18 cellular contexts compared by ENCODE assay signal in the genomic region with DNA sequence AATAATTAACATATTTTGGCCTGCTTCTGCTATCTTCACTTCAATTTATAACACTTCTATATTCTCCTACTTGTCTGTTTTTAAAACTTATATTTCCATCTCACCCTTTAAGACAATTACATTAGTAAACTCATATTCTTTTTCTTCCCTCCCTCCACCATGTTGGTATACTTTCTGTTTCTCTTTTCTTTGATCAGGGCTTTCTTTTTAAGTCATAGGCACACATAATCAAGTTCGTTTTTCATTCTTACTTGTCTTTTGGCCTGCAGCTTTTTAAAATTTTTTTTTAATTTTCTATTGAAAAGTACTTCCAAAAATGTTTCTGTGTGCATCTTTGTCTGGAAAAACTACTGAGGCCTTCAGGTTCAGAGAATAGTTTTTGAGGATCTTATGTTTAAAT. TPM values are rescaled to one million over a fixed set of nuclear protein-coding genes. Genes with fewer than 3 reads are reported as not detected.
DNase-seq lines count a peak whose midpoint lies in the region; ATAC-seq and TF ChIP-seq lines count a peak whose summit lies in the region.
"Had no signal": no experiment of that assay in that cellular context is flagged by ENCODE, and none has a peak within 500 bp of the region (broad histone marks: within the 10 kb centered on the region; RNA-seq: fewer than 3 reads in every experiment).

No MANE protein-coding gene starts in this region.

- peak overlapping the region; percentile 1 to 92 (median 72) for H3K27ac Mint-ChIP-seq in CD4-positive, CD25-positive, alpha-beta regulatory T cell
- H3K27ac Mint-ChIP-seq: nephron progenitor cell had no signal

- H3K27ac ChIP-seq in CD4-positive, CD25-positive, alpha-beta regulatory T cell (ENCODE audit: insufficient read depth, low read length, poor library complexity, severe bottlenecking) = peak overlapping the region; percentile 77
- H3K27ac ChIP-seq in MM.1S (ENCODE audit: low read length) = no peak overlapping the region
- H3K27ac ChIP-seq: stomach had no signal

- peaks cover 25% of the 10 kb centered on the region for H3K36me3 ChIP-seq in CD4-positive, CD25-positive, alpha-beta regulatory T cell (ENCODE audit: control insufficient read depth, insufficient read depth, low read length)
- H3K36me3 ChIP-seq in MM.1S (replicated peaks; ENCODE audit: insufficient read depth, low read length) (no peaks in the 10 kb centered on the region), adipocyte (ENCODE audit: control insufficient read depth, insufficient read depth, low read length, severe bottlenecking) (no peaks in the 10 kb centered on the region)
- H3K36me3 ChIP-seq: stomach had no signal

- H2AFZ ChIP-seq in MM.1S (ENCODE audit: low read length) = peak overlapping the region; percentile 68

- peak overlapping the region; percentile 63 for H3K4me2 ChIP-seq in MM.1S (ENCODE audit: low read depth, low read length)

- H3K9me3 ChIP-seq in CD4-positive, CD25-positive, alpha-beta regulatory T cell (ENCODE audit: control insufficient read depth in 2 of 2, low read length in 2 of 2) = no peaks in the 10 kb centered on the region
- H3K9me3 ChIP-seq in MM.1S (replicated peaks; ENCODE audit: insufficient read depth, low read length) (no peaks in the 10 kb centered on the region), adipocyte (ENCODE audit: control insufficient read depth, low read length) (no peaks in the 10 kb centered on the region)

- H3K4me1 Mint-ChIP-seq in CD4-positive, CD25-positive, alpha-beta regulatory T cell = peaks cover 26 to 47% (median 36%) of the 10 kb centered on the region in 4 donors
- H3K4me1 Mint-ChIP-seq: nephron progenitor cell had no signal

- H4K20me1 ChIP-seq in MM.1S (ENCODE audit: insufficient read depth, low read length) = no peaks in the 10 kb centered on the region

- H3K9me3 Mint-ChIP-seq in CD4-positive, CD25-positive, alpha-beta regulatory T cell = peaks cover 0 to 7% (median under 1%) of the 10 kb centered on the region in 7 donors

- H3K4me1 ChIP-seq in CD4-positive, CD25-positive, alpha-beta regulatory T cell (ENCODE audit: control insufficient read depth, insufficient read depth, low read length, poor library complexity, severe bottlenecking) = peaks cover 34% of the 10 kb centered on the region
- H3K4me1 ChIP-seq in MM.1S (ENCODE audit: low read length) (peaks cover 3% of the 10 kb centered on the region; the same call in 1 of the 2 replicates), adipocyte (ENCODE audit: control insufficient read depth, insufficient read depth, low read length) (no peaks in the 10 kb centered on the region)
- H3K4me1 ChIP-seq: stomach had no signal

- no peaks in the 10 kb centered on the region for H3F3A ChIP-seq in MM.1S (ENCODE audit: insufficient read depth, low read length)

- peak overlapping the region; percentile 9; the same call in 1 of the 2 replicates for H3K9ac ChIP-seq in MM.1S (ENCODE audit: low read length)
- no peak overlapping the region for H3K9ac ChIP-seq in adipocyte (ENCODE audit: low read length)

- no peaks in the 10 kb centered on the region for H3K27me3 ChIP-seq in CD4-positive, CD25-positive, alpha-beta regulatory T cell (ENCODE audit: control insufficient read depth, insufficient read depth, low read length)
- H3K27me3 ChIP-seq in MM.1S (replicated peaks; ENCODE audit: insufficient read depth, low read length) (no peaks in the 10 kb centered on the region), adipocyte (replicated peaks; ENCODE audit: control insufficient read depth, insufficient read depth, low read length) (no peaks in the 10 kb centered on the region)
- H3K27me3 ChIP-seq: stomach had no signal

- ATAC-seq in CD4-positive, CD25-positive, alpha-beta regulatory T cell (ENCODE audit: low read depth in 2 of 2) = no peak
- ATAC-seq in GM18517 (IDR thresholded peaks at IDR 0.05; ENCODE audit: unreplicated experiment) (peak; percentile 53), GM18498 (IDR thresholded peaks at IDR 0.05; ENCODE audit: unreplicated experiment) (no peak)
- ATAC-seq: left colon, right cardiac atrium had no signal

- TF ChIP-seq CTCF in MM.1S (IDR thresholded peaks at IDR 0.05; ENCODE audit: low read length) = no peak

- peaks cover 36% of the 10 kb centered on the region for H3K36me3 Mint-ChIP-seq in CD4-positive, CD25-positive, alpha-beta regulatory T cell

- H3K27me3 Mint-ChIP-seq in CD4-positive, CD25-positive, alpha-beta regulatory T cell = no peaks in the 10 kb centered on the region

- peak overlapping the region; percentile 98 for H3K4me3 ChIP-seq in CD4-positive, CD25-positive, alpha-beta regulatory T cell (ENCODE audit: low read depth, low read length)
- H3K4me3 ChIP-seq in MM.1S (ENCODE audit: low read length) = peak overlapping the region; percentile 28
- H3K4me3 ChIP-seq in adipocyte (ENCODE audit: low read length) = peak overlapping the region; percentile 58
- H3K4me3 ChIP-seq: stomach had no signal

- peak overlapping the region; percentile 88 to 99 (median 92) for H3K4me3 Mint-ChIP-seq in CD4-positive, CD25-positive, alpha-beta regulatory T cell
- H3K4me3 Mint-ChIP-seq: nephron progenitor cell had no signal

- DNase-seq in CD4-positive, CD25-positive, alpha-beta regulatory T cell = peak in 2 of 3 donors; percentile 38 to 71
- DNase-seq in MM.1S = peak; percentile 60
- DNase-seq in adipocyte (ENCODE audit: low read depth) = no peak
- DNase-seq in NCI-H1694 (lab: John Stamatoyannopoulos, UW) = no peak
- DNase-seq in stimulated activated CD8-positive, alpha-beta memory T cell treated with anti-CD3 and anti-CD28 coated beads, Interleukin-4, amount 100 ng/mL, for 48 hours = no peak
- no peak for DNase-seq in NCI-H748 (lab: John Stamatoyannopoulos, UW; ENCODE audit: unreplicated experiment)
- DNase-seq: DMS79; left colon; NCI-H1436 treated with DMSO at 0.1 percent for 48 hours; NCI-H526; nephron progenitor cell; right cardiac atrium; Right ventricle myocardium superior; stimulated activated CD4-positive, alpha-beta T cell treated with anti-CD3 and anti-CD28 coated beads, Interleukin-4, amount 100 ng/mL, for 24 hours; stomach had no signal

- no peaks in the 10 kb centered on the region for H3K9me2 ChIP-seq in MM.1S (replicated peaks; ENCODE audit: insufficient read depth, low read length)

- no peaks in the 10 kb centered on the region for H3K79me2 ChIP-seq in MM.1S (ENCODE audit: low read length)

RNA-seq across cellular contexts. Expression of gene PYHIN1, which starts 2.3 kb away (rescaled TPM):
- total RNA-seq in CD4-positive, CD25-positive, alpha-beta regulatory T cell = 97.3 TPM
- polyA plus RNA-seq in CD4-positive, CD25-positive, alpha-beta regulatory T cell = 100 to 1,000 TPM in 2 of 4 donors, 10 to 100 TPM in 2; 98.0 to 112 (median 102) TPM
- total RNA-seq: epithelial cell of proximal tubule had no signal

Comparison
In these comparisons a context has a peak if more than half of its experiments do, and no peak if none do; other contexts are left out.
1. DNase-seq: peak in CD4-positive, CD25-positive, alpha-beta regulatory T cell (2 of 3) and MM.1S (single experiment); none in adipocyte (single experiment), NCI-H1694 (single experiment), stimulated activated CD8-positive, alpha-beta memory T cell treated with anti-CD3 and anti-CD28 coated beads, Interleukin-4, amount 100 ng/mL, for 48 hours (single experiment) and NCI-H748 (single experiment).
2. H3K4me3 ChIP-seq: peak in every context shown above with its lines; median percentile 98 in CD4-positive, CD25-positive, alpha-beta regulatory T cell; 58 in adipocyte; 28 in MM.1S.